In the genomic region with DNA sequence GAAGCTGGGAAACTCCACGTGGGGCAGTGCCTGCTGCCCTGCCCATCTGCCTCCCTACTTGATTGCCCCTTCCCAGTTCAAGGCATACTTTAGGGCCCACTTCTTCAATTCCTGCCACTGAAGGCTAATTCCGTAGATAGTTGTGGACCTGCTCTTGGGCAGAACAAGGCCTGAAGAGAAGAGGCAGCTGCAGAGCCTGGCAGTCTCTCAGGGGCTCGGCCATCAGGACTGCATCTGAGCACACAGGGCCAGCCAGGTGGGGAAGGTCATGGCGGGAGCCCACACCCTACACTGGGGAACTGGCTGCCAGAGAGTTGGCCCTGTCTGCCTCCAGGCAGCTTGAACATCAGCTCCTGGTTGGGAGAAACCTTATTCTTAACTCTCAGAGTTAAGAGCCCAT, we compare ENCODE assay signal across 19 cellular contexts.
"Had no signal": no experiment of that assay in that cellular context is flagged by ENCODE, and none has a peak within 500 bp of the region (broad histone marks: within the 10 kb centered on the region; RNA-seq: fewer than 3 reads in every experiment).

No MANE protein-coding gene starts in this region.

- H3K4me1 Mint-ChIP-seq: activated naive CD8-positive, alpha-beta T cell treated with anti-CD3 and anti-CD28 coated beads for 36 hours had no signal

- ATAC-seq: activated T-helper 17 cell treated with anti-CD3 and anti-CD28 coated beads, Interleukin-2, amount 50 U/mL, for 72 hours; gastroesophageal sphincter; left colon; natural killer cell; sciatic nerve had no signal

- H3K9me3 ChIP-seq: gastroesophageal sphincter, testis had no signal

- H3K27me3 Mint-ChIP-seq: activated naive CD8-positive, alpha-beta T cell treated with anti-CD3 and anti-CD28 coated beads for 36 hours; activated T-helper 17 cell treated with anti-CD3 and anti-CD28 coated beads, Interleukin-2, amount 50 U/mL, for 72 hours; stimulated activated naive B cell treated with anti-CD40 and anti-IgM and Interleukin-4, amounts not matched to agents 10 μg/mL and 1 μg/mL and 100 μg/mL, for 72 hours; type B pancreatic cell had no signal

- H3K4me3 Mint-ChIP-seq: activated naive CD8-positive, alpha-beta T cell treated with anti-CD3 and anti-CD28 coated beads for 36 hours; activated T-helper 17 cell treated with anti-CD3 and anti-CD28 coated beads, Interleukin-2, amount 50 U/mL, for 72 hours; natural killer cell; stimulated activated naive B cell treated with anti-CD40 and anti-IgM and Interleukin-4, amounts not matched to agents 10 μg/mL and 1 μg/mL and 100 μg/mL, for 72 hours; T-helper 1 cell treated with Interleukin-12 subunit alpha and Interleukin-12 subunit beta and Interleukin-4 antibody, amounts not matched to agents 30 μg/mL and 1 μg/mL, for 36 hours; type B pancreatic cell had no signal

- H3K27ac ChIP-seq: testis had no signal

- H3K27me3 ChIP-seq: gastroesophageal sphincter, testis had no signal

- H3K36me3 ChIP-seq: gastroesophageal sphincter had no signal

- H3K9me3 Mint-ChIP-seq: activated naive CD8-positive, alpha-beta T cell treated with anti-CD3 and anti-CD28 coated beads for 36 hours; activated T-helper 17 cell treated with anti-CD3 and anti-CD28 coated beads, Interleukin-2, amount 50 U/mL, for 72 hours; natural killer cell; stimulated activated naive B cell treated with anti-CD40 and anti-IgM and Interleukin-4, amounts not matched to agents 10 μg/mL and 1 μg/mL and 100 μg/mL, for 72 hours; T-helper 1 cell treated with Interleukin-12 subunit alpha and Interleukin-12 subunit beta and Interleukin-4 antibody, amounts not matched to agents 30 μg/mL and 1 μg/mL, for 36 hours; type B pancreatic cell had no signal

- H3K27ac Mint-ChIP-seq: activated naive CD8-positive, alpha-beta T cell treated with anti-CD3 and anti-CD28 coated beads for 36 hours; activated T-helper 17 cell treated with anti-CD3 and anti-CD28 coated beads, Interleukin-2, amount 50 U/mL, for 72 hours; natural killer cell; stimulated activated naive B cell treated with anti-CD40 and anti-IgM and Interleukin-4, amounts not matched to agents 10 μg/mL and 1 μg/mL and 100 μg/mL, for 72 hours; T-helper 1 cell treated with Interleukin-12 subunit alpha and Interleukin-12 subunit beta and Interleukin-4 antibody, amounts not matched to agents 30 μg/mL and 1 μg/mL, for 36 hours had no signal

- H3K4me3 ChIP-seq: gastroesophageal sphincter, lung, smooth muscle cell, testis had no signal

- H3K36me3 Mint-ChIP-seq: activated naive CD8-positive, alpha-beta T cell treated with anti-CD3 and anti-CD28 coated beads for 36 hours; natural killer cell; type B pancreatic cell had no signal

- DNase-seq: activated CD4-positive, alpha-beta T cell treated with anti-CD3 and anti-CD28 coated beads for 4 hours; activated CD4-positive, alpha-beta T cell treated with anti-CD3 and anti-CD28 coated beads, Interleukin-2, amount 50 U/mL, for 48 hours; activated CD4-positive, CD25-positive, alpha-beta regulatory T cell; activated naive CD4-positive, alpha-beta T cell treated with Interleukin-2 at 50 U/mL for 16 hours; activated naive CD8-positive, alpha-beta T cell treated with anti-CD3 and anti-CD28 coated beads for 36 hours; activated T-cell treated with anti-CD3 and anti-CD28 coated beads, Interleukin-2, amount 50 U/mL, for 1 hour; central memory CD4-positive, alpha-beta T cell; left colon; natural killer cell; stimulated activated CD4-positive, alpha-beta T cell treated with anti-CD3 and anti-CD28 coated beads, Interleukin-15, amount 100 ng/mL, for 24 hours; stimulated activated naive B cell treated with anti-CD40 and anti-IgM and Interleukin-4, amounts not matched to agents 10 μg/mL and 1 μg/mL and 100 μg/mL, for 72 hours; testis had no signal
